Comparison of ENCODE assay signal across 8 cellular contexts in the genomic region with DNA sequence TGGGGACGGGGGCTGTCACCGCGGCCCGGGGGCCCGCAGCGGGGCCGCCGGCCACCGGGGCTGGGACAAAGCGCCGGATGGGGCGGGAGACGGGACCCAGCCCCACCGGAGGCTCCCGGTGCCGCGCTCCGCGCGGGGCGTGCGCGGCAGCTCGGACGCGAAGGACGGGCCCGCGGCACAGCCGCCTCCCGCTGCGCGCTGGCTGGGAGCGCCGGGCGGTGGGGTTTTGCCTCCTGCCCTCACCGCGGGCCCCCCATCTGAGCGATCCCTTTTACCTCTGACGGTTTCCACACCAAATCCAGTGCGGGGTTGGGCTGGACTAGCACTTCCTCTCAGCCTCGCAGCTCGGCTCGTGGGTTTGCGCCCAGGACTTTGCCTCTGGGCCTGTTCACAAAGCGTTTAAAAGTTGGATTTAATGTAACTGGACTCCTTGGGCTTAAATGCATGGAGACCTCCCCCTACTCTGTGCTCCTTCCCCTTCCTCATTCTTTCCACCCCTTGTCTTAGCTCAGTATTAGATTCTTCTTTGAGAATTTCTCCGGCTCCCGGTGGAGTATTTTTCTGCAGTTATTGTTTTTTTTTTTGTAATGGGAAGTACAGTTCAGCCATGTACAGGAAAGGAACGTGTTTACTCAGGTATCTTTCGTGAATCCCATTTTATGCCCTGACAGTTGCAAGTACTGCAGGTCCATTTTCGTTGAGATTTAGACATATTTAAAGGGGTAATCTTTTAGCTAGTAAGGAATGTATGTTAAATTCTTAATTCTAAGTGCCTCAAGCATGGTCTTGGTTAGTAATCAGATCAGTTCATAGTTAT. TPM values are rescaled to one million over a fixed set of nuclear protein-coding genes. Genes with fewer than 3 reads are reported as not detected.
DNase-seq lines count a peak whose midpoint lies in the region; ATAC-seq lines count a peak whose summit lies in the region.

No MANE protein-coding gene starts in this region.

- peaks cover 39% of the 10 kb centered on the region for H3K27me3 Mint-ChIP-seq in activated CD4-positive, alpha-beta memory T cell treated with anti-CD3 and anti-CD28 coated beads for 36 hours

- H3K4me3 Mint-ChIP-seq in activated CD4-positive, alpha-beta memory T cell treated with anti-CD3 and anti-CD28 coated beads for 36 hours, result peak overlapping the region; percentile 76

- H3K27ac Mint-ChIP-seq in activated CD4-positive, alpha-beta memory T cell treated with anti-CD3 and anti-CD28 coated beads for 36 hours, result no peak overlapping the region

- intact Hi-C loops in activated CD4-positive, alpha-beta memory T cell treated with anti-CD3 and anti-CD28 coated beads for 36 hours (cut with micrococcal nuclease), result loop anchor here (2.0 to 5.0 kb wide), 4 partner anchors 139 to 491 kb away; partner anchors contain the start of genes FOXD1 and TNPO1

- H3K27me3 ChIP-seq in mononuclear cell (ENCODE audit: insufficient read depth, low read length), result peaks cover 15% of the 10 kb centered on the region

- DNase-seq in AG08396 (ENCODE audit: low spot score) (peak; percentile 66), NCI-H345 treated with DMSO at 0.1 percent for 48 hours (lab: John Stamatoyannopoulos, UW; ENCODE audit: unreplicated experiment) (peak; percentile 41), epithelial cell of prostate (ENCODE audit: low read depth, low spot score) (no peak), substantia nigra (lab: John Stamatoyannopoulos, UW) (peak in 41 of 49 donors; percentile 5 to 75 (median 48))
- DNase-seq in activated CD4-positive, alpha-beta memory T cell treated with anti-CD3 and anti-CD28 coated beads for 36 hours, result peak; percentile 42

- POLR2A ChIA-PET in activated CD4-positive, alpha-beta memory T cell treated with anti-CD3 and anti-CD28 coated beads for 36 hours (lab: Charles Lee), result interaction anchor here (0.6 kb wide), 1 partner anchor 437 kb away, joined by 3 read pairs; no protein-coding TSS in a partner anchor

- no peaks in the 10 kb centered on the region for H3K9me3 Mint-ChIP-seq in activated CD4-positive, alpha-beta memory T cell treated with anti-CD3 and anti-CD28 coated beads for 36 hours

- CTCF ChIA-PET in activated CD4-positive, alpha-beta memory T cell treated with anti-CD3 and anti-CD28 coated beads for 36 hours (lab: Charles Lee), result interaction anchor here (0.8 to 1.6 kb wide), 10 partner anchors 12 to 495 kb away, joined by 3 to 4 read pairs (median 3); no protein-coding TSS in a partner anchor

- H3K36me3 Mint-ChIP-seq in activated CD4-positive, alpha-beta memory T cell treated with anti-CD3 and anti-CD28 coated beads for 36 hours, result no peaks in the 10 kb centered on the region

- H3K4me3 ChIP-seq in mononuclear cell (ENCODE audit: low read length), result peak overlapping the region; percentile 76

- H3K27ac ChIP-seq in epithelial cell of prostate (peak overlapping the region; percentile 99), substantia nigra (ENCODE audit: low read depth, low read length, poor library complexity, severe bottlenecking) (peak overlapping the region; percentile 92)

- H3K4me1 Mint-ChIP-seq in activated CD4-positive, alpha-beta memory T cell treated with anti-CD3 and anti-CD28 coated beads for 36 hours (ENCODE audit: low read depth), result peaks cover 14% of the 10 kb centered on the region

- no peaks in the 10 kb centered on the region for H3K9me3 ChIP-seq in mononuclear cell (ENCODE audit: low read depth, low read length)

- H3K4me1 ChIP-seq in mononuclear cell (ENCODE audit: insufficient read depth, low read length), result peaks cover 34% of the 10 kb centered on the region

- ATAC-seq in GM18511 (IDR thresholded peaks at IDR 0.05; ENCODE audit: unreplicated experiment) (peak; percentile 40), HG03039 (IDR thresholded peaks at IDR 0.05; ENCODE audit: unreplicated experiment) (peak; percentile 42)

RNA-seq across cellular contexts. Expression of gene FCHO2, which starts 0.7 kb away (rescaled TPM):
- total RNA-seq in activated CD4-positive, alpha-beta memory T cell treated with anti-CD3 and anti-CD28 coated beads for 36 hours, result 1 to 10 TPM; 1.3 TPM
- 3.3 TPM for total RNA-seq in mononuclear cell
